1 cellular context compared by ENCODE assay signal in genomic region chr21:29024474-29025327, GRCh38.
TF ChIP-seq lines count a peak whose summit lies in the region.

Gene USP16 (plus strand): TSS chr21:29024668. CDS start chr21:29027914, 3,246 bp downstream.

TF ChIP-seq in HEK293, 187 proteins besides CTCF, POLR2A, EP300 and RAD21 (continued from another document and continues in another):
- no peak for TF ChIP-seq ZNF843 (tag by site-specific recombination; IDR thresholded peaks at IDR 0.05)
- TF ChIP-seq ZFP3 (tag by site-specific recombination; IDR thresholded peaks at IDR 0.05; ENCODE audit: low read depth): no peak
- TF ChIP-seq ZNF510 (tag by site-specific recombination; IDR thresholded peaks at IDR 0.05; ENCODE audit: insufficient replicate concordance): no peak
- TF ChIP-seq ZNF549 (tag by site-specific recombination; IDR thresholded peaks at IDR 0.05): no peak
- peak; percentile 84; the same call in 1 of the 2 replicates for TF ChIP-seq ZNF610 (tag by site-specific recombination; IDR thresholded peaks at IDR 0.05; ENCODE audit: borderline replicate concordance)
- no peak for TF ChIP-seq ZNF302 (tag by site-specific recombination; IDR thresholded peaks at IDR 0.05; ENCODE audit: low read depth)
- TF ChIP-seq ZNF138 (tag by site-specific recombination; IDR thresholded peaks at IDR 0.05; ENCODE audit: borderline replicate concordance): no peak
- TF ChIP-seq ZNF132 (tag by site-specific recombination; IDR thresholded peaks at IDR 0.05; ENCODE audit: borderline replicate concordance): no peak
- TF ChIP-seq ZNF501 (tag by site-specific recombination; IDR thresholded peaks at IDR 0.05): no peak; the same call in 1 of the 2 replicates
- peak; percentile 82 for TF ChIP-seq ZNF600 (tag by site-specific recombination; IDR thresholded peaks at IDR 0.05)
- peak; percentile 50 for TF ChIP-seq KLF7 (tag by site-specific recombination; IDR thresholded peaks at IDR 0.05; ENCODE audit: borderline replicate concordance)
- TF ChIP-seq ZBTB48 (tag by site-specific recombination; IDR thresholded peaks at IDR 0.05): peak; percentile 67
- peak; percentile 70 for TF ChIP-seq ZBTB26 (tag by site-specific recombination; optimal IDR thresholded peaks at IDR 0.05)
- TF ChIP-seq ZFP41 (tag by site-specific recombination; IDR thresholded peaks at IDR 0.05; ENCODE audit: borderline replicate concordance): no peak
- peak; percentile 95 for TF ChIP-seq SP2 (tag by site-specific recombination; IDR thresholded peaks at IDR 0.05)
- TF ChIP-seq ELK4 (IDR thresholded peaks at IDR 0.05; ENCODE audit: borderline replicate concordance, low read depth, low read length): no peak; the same call in 1 of the 2 replicates
- TF ChIP-seq ZSCAN18 (tag by site-specific recombination; IDR thresholded peaks at IDR 0.05): no peak
- TF ChIP-seq ZBTB11 (tag by site-specific recombination; conservative IDR thresholded peaks at IDR 0.05; ENCODE audit: low read depth): peak; percentile 95
- peak; percentile 89 for TF ChIP-seq BCL11B (tag by site-specific recombination; IDR thresholded peaks at IDR 0.05; ENCODE audit: low read depth)
- TF ChIP-seq ZEB2 (tag by site-specific recombination; IDR thresholded peaks at IDR 0.05): peak; percentile 81
- peak; percentile 68 for TF ChIP-seq OSR2 (tag by site-specific recombination; IDR thresholded peaks at IDR 0.05)
- no peak for TF ChIP-seq ZNF626 (tag by site-specific recombination; IDR thresholded peaks at IDR 0.05)
- peak; percentile 98 for TF ChIP-seq ZNF518A (tag by site-specific recombination; conservative IDR thresholded peaks at IDR 0.05; ENCODE audit: low read depth)
- TF ChIP-seq ZNF211 (tag by site-specific recombination; IDR thresholded peaks at IDR 0.05; ENCODE audit: low read depth): no peak
- TF ChIP-seq ZNF391 (tag by site-specific recombination; IDR thresholded peaks at IDR 0.05; ENCODE audit: borderline replicate concordance, low read depth): peak; percentile 2; the same call in 1 of the 2 replicates
- TF ChIP-seq ZNF19 (tag by site-specific recombination; IDR thresholded peaks at IDR 0.05; ENCODE audit: low read depth): no peak
- TF ChIP-seq HOXA7 (CRISPR knock-in tag; IDR thresholded peaks at IDR 0.05; ENCODE audit: borderline replicate concordance): no peak
- peak; percentile 72; the same call in 1 of the 2 replicates for TF ChIP-seq ZNF24 (tag by site-specific recombination; IDR thresholded peaks at IDR 0.05)
- no peak for TF ChIP-seq ZNF571 (tag by site-specific recombination; IDR thresholded peaks at IDR 0.05)
- TF ChIP-seq SP7 (tag by site-specific recombination; IDR thresholded peaks at IDR 0.05): peak; percentile 89
- no peak for TF ChIP-seq ZNF529 (tag by site-specific recombination; IDR thresholded peaks at IDR 0.05; ENCODE audit: insufficient replicate concordance)
- TF ChIP-seq ZNF248 (tag by site-specific recombination; IDR thresholded peaks at IDR 0.05): no peak
- no peak for TF ChIP-seq ZNF416 (tag by site-specific recombination; IDR thresholded peaks at IDR 0.05)
- TF ChIP-seq ZNF394 (tag by site-specific recombination; IDR thresholded peaks at IDR 0.05; ENCODE audit: borderline replicate concordance): peak; percentile 86
- peak; percentile 38; the same call in 1 of the 2 replicates for TF ChIP-seq ZNF10 (tag by site-specific recombination; IDR thresholded peaks at IDR 0.05)
- TF ChIP-seq ZNF398 (tag by site-specific recombination; IDR thresholded peaks at IDR 0.05): no peak
- TF ChIP-seq ZNF2 (tag by site-specific recombination; IDR thresholded peaks at IDR 0.05): peak; percentile 77; the same call in 1 of the 2 replicates
- peak; percentile 92 for TF ChIP-seq KLF9 (tag by site-specific recombination; IDR thresholded peaks at IDR 0.05; ENCODE audit: low read depth)
- TF ChIP-seq HOXD13 (CRISPR knock-in tag; IDR thresholded peaks at IDR 0.05; ENCODE audit: borderline replicate concordance): no peak
- TF ChIP-seq ZBTB1 (tag by site-specific recombination; IDR thresholded peaks at IDR 0.05): no peak
- peak; percentile 89 for TF ChIP-seq PRDM10 (tag by site-specific recombination; IDR thresholded peaks at IDR 0.05)
- no peak for TF ChIP-seq ZNF837 (tag by site-specific recombination; IDR thresholded peaks at IDR 0.05)
- TF ChIP-seq ZNF645 (tag by site-specific recombination; IDR thresholded peaks at IDR 0.05): no peak
- TF ChIP-seq MEIS1 (CRISPR knock-in tag; IDR thresholded peaks at IDR 0.05; ENCODE audit: borderline replicate concordance): no peak
- peak; percentile 81 for TF ChIP-seq ZFHX2 (tag by site-specific recombination; conservative IDR thresholded peaks at IDR 0.05)
